In the genomic region with DNA sequence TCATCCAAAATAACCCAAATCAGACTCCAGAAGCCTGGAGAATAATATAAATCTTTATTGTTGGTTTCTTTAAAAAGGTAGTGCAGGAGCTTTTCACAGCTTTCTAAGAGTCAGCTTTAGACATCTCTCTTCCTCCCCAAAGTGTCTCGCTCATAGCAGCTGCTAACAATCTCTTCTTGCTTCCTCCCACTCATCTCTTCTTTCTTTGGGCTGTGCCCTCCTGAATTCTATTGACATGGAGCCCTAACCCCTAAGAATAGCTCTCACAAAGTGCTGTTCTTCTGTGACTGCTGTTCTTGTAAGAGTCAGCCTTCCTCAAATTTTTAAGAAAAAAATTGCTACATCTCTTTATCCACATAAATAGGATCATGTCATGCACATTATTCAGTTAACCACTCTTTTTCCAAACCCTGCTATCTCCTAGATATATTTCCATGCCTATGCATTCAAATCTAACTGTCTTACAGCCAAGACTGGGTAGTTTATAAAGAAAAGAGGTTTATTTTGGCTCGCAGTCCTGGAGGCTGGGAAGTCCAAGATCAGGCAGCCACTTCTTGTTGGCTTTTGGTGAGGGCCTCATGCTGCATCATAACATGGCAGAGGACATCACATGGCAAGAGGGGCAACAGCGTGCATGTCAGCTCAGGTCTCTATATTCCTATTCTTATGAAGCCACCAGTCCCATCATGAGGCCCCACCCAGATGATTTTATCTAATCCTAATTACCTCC, we compare ENCODE assay signal across 11 cellular contexts.
"Had no signal": no experiment of that assay in that cellular context is flagged by ENCODE, and none has a peak within 500 bp of the region (broad histone marks: within the 10 kb centered on the region; RNA-seq: fewer than 3 reads in every experiment).

No MANE protein-coding gene starts in this region.

- H2AFZ ChIP-seq: GM23248, GM23338 had no signal

- ATAC-seq: GM23338, HCT116 had no signal

- FAIRE-seq: H1, H54 had no signal

- H3K36me3 ChIP-seq: HAP-1 had no signal

- H3K4me1 ChIP-seq: HAP-1 had no signal

- H3K4me3 ChIP-seq: GM23248, GM23338, HAP-1 had no signal

- H3K9ac ChIP-seq: GM23248 had no signal

- DNase-seq: GM23248, GOT3, H7, H9, HCEC 1CT, HFFc6 had no signal

- H3K27ac Mint-ChIP-seq: GM23338, H9, HFFc6 had no signal

- H3K27ac ChIP-seq: GM23248 had no signal

- H3K4me2 ChIP-seq: GM23338 had no signal

- H3K9me3 ChIP-seq: HAP-1 had no signal
